18 cellular contexts compared by ENCODE assay signal in genomic region chr10:118960166-118961090, GRCh38.
DNase-seq lines count a peak whose midpoint lies in the region; ATAC-seq and TF ChIP-seq lines count a peak whose summit lies in the region.
"Had no signal": no experiment of that assay in that cellular context is flagged by ENCODE, and none has a peak within 500 bp of the region (broad histone marks: within the 10 kb centered on the region; RNA-seq: fewer than 3 reads in every experiment).

No MANE protein-coding gene starts in this region.

- H3K27ac ChIP-seq in esophagus (ENCODE audit: low read depth in 2 of 2, low read length in 1 of 2): peak overlapping the region; percentile 17 to 32
- H3K27ac ChIP-seq in colonic mucosa: no peak overlapping the region
- H3K27ac ChIP-seq: right lobe of liver had no signal

- ATAC-seq in omental fat pad (ENCODE audit: low FRiP score) (peak; percentile 51), GM18517 (IDR thresholded peaks at IDR 0.05; ENCODE audit: unreplicated experiment) (no peak), GM21786 (IDR thresholded peaks at IDR 0.05; ENCODE audit: unreplicated experiment) (no peak)
- ATAC-seq: natural killer cell treated with Interleukin-12 subunit alpha and Interleukin-12 subunit beta and Interleukin-15 and Interleukin-18, amount 100 ng/mL, for 72 hours; stimulated activated memory B cell treated with anti-CD40 and anti-IgM and Interleukin-4, amounts not matched to agents 10 μg/mL and 1 μg/mL and 100 μg/mL, for 72 hours had no signal

- DNase-seq in AG10803 (ENCODE audit: low read depth) (peak; percentile 49), NCI-H226 (peak; percentile 60), omental fat pad (ENCODE audit: low spot score) (no peak), colonic mucosa (no peak)
- DNase-seq in activated T-cell treated with anti-CD3 and anti-CD28 coated beads, Interleukin-2, amount 50 U/mL, for 1 hour: no peak
- DNase-seq: activated CD4-positive, CD25-positive, alpha-beta regulatory T cell treated with anti-CD3 and anti-CD28 coated beads, Interleukin-2, amount 50 U/mL, for 72 hours; Caco-2; central memory CD4-positive, alpha-beta T cell; hypothalamus; NCI-H1105 treated with DMSO at 0.1 percent for 48 hours; NCI-H446; OCI-M1 had no signal

- no peak overlapping the region for H3K9ac ChIP-seq in colonic mucosa (ENCODE audit: low read depth in 2 of 2, low read length in 2 of 2)

- intact Hi-C loops in colonic mucosa (cut with DNase I): no loop called here

- H3K4me1 ChIP-seq in esophagus (ENCODE audit: control insufficient read depth in 2 of 2, insufficient read depth in 2 of 2, low read length in 1 of 2): peaks cover 3 to 17% of the 10 kb centered on the region in 2 donors
- H3K4me1 ChIP-seq in colonic mucosa: no peaks in the 10 kb centered on the region

- 69 to 75% methylated on average over 17 of the region's 17 CpGs for WGBS in esophagus, 2 donors

- no peaks in the 10 kb centered on the region for H3K36me3 ChIP-seq in esophagus (ENCODE audit: control insufficient read depth in 2 of 2, insufficient read depth in 2 of 2, low read length in 1 of 2)
- no peaks in the 10 kb centered on the region for H3K36me3 ChIP-seq in colonic mucosa
- H3K36me3 ChIP-seq: right lobe of liver had no signal

- H3K9me3 ChIP-seq in esophagus (ENCODE audit: control insufficient read depth in 2 of 2, insufficient read depth in 1 of 2, low read depth in 1 of 2, low read length in 1 of 2) (no peaks in the 10 kb centered on the region), colonic mucosa (no peaks in the 10 kb centered on the region)
- H3K9me3 ChIP-seq: right lobe of liver had no signal

- H3K27me3 ChIP-seq in esophagus (ENCODE audit: control insufficient read depth in 1 of 2, insufficient read depth in 2 of 2, low read length in 2 of 2) (no peaks in the 10 kb centered on the region), colonic mucosa (no peaks in the 10 kb centered on the region)
- H3K27me3 ChIP-seq: right lobe of liver had no signal

- no peak overlapping the region for H3K4me3 ChIP-seq in AG10803 (ENCODE audit: low read length)
- H3K4me3 ChIP-seq in esophagus (ENCODE audit: low read depth in 1 of 2, low read length in 2 of 2): no peak overlapping the region
- H3K4me3 ChIP-seq in colonic mucosa: no peak overlapping the region
- H3K4me3 ChIP-seq: right lobe of liver had no signal

- TF ChIP-seq CTCF in AG10803 (conservative IDR thresholded peaks at IDR 0.05; ENCODE audit: low read length) (no peak), omental fat pad (IDR thresholded peaks at IDR 0.05) (no peak), colonic mucosa (IDR thresholded peaks at IDR 0.05) (no peak)

Comparison
In these comparisons a context has a peak if more than half of its experiments do, and no peak if none do; other contexts are left out.
1. DNase-seq: peak in AG10803 (single experiment) and NCI-H226 (single experiment); none in omental fat pad (single experiment), activated T-cell treated with anti-CD3 and anti-CD28 coated beads, Interleukin-2, amount 50 U/mL, for 1 hour (single experiment) and colonic mucosa (single experiment).